16 cellular contexts compared by ENCODE assay signal in the genomic region with DNA sequence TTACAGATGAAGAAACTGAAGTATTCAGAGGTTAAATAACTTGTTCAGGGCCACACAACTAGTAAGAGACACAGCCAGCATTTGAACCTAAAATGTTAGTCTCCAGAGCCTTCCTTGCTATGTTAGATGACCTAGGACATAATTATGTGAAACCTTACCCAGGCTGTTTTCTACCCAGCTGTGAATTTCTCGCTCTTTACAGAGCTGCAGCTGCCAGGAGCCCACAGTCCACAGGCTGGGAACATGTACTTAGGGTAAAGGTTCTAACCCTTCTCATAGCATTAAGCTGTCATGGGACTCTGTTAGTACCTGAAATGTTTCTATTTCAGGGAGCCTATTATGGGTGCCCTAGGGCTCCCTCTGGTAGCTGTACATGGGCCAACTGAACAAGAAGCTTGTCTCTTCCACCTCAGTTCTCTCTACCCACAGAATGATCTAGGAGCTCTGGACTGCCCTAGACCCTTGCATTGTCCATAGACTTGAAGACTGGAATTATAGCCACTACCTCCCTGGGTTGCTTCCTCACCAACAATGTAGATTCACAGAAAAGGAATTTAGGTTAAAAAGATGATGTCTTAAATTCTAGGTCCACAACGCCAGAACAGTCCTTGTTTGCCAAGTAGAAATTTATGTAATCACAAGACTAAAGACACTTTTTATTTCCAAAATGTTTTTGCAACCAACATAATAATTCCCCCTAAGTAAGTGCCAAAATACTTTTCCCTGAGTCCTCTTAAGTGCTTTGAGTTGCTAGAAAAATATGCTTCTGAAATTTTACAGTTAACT.
DNase-seq lines count a peak whose midpoint lies in the region; ATAC-seq, FAIRE-seq and TF ChIP-seq lines count a peak whose summit lies in the region.
"Had no signal": no experiment of that assay in that cellular context is flagged by ENCODE, and none has a peak within 500 bp of the region (broad histone marks: within the 10 kb centered on the region; RNA-seq: fewer than 3 reads in every experiment).

No MANE protein-coding gene starts in this region.

- H3K4me3 ChIP-seq in BJ (ENCODE audit: low read depth, low read length) (no peak overlapping the region), fibroblast of pulmonary artery (replicated peaks; ENCODE audit: low read depth, low read length) (no peak overlapping the region), psoas muscle (no peak overlapping the region)
- H3K4me3 ChIP-seq: pancreas had no signal

- WGBS in psoas muscle, 3 donors, result 39 to 64% (median 40%) methylated on average over 2 of the region's 2 CpGs

- POLR2A ChIA-PET in BJ (lab: Charles Lee), result no interaction called here

- no peak for TF ChIP-seq CTCF in BJ (IDR thresholded peaks at IDR 0.05; ENCODE audit: insufficient read depth, low read depth, low read length)
- TF ChIP-seq CTCF in fibroblast of pulmonary artery (IDR thresholded peaks at IDR 0.05; ENCODE audit: low read length, missing control alignments), result no peak
- TF ChIP-seq CTCF in psoas muscle (IDR thresholded peaks at IDR 0.05), result no peak

- CTCF ChIA-PET in BJ (lab: Yijun Ruan, JAX), result interaction anchor here (0.6 to 1.5 kb wide), 4 partner anchors 17 to 192 kb away, joined by 3 to 4 read pairs (median 4); no protein-coding TSS in a partner anchor

- H3K36me3 ChIP-seq in BJ (ENCODE audit: control insufficient read depth, insufficient read depth, low read length) (no peaks in the 10 kb centered on the region), psoas muscle (ENCODE audit: insufficient read depth in 1 of 2, low read depth in 1 of 2) (no peaks in the 10 kb centered on the region)
- H3K36me3 ChIP-seq: pancreas had no signal

- no peak for FAIRE-seq in H54 (lab: Jason Lieb, UNC)
- FAIRE-seq: HepG2, pancreas had no signal

- H3K4me1 ChIP-seq in psoas muscle, result peaks cover 5% of the 10 kb centered on the region
- H3K4me1 ChIP-seq: pancreas had no signal

- DNase-seq in BJ (ENCODE audit: low read depth) (peak; percentile 62), M059J (ENCODE audit: low read depth) (peak; percentile 30), fibroblast of pulmonary artery (ENCODE audit: low read depth) (peak; percentile 16), psoas muscle (no peak), H54 (ENCODE audit: insufficient read length, low spot score) (no peak), SIG-M5 treated with dmso at 0.1 percent for 504 hours (lab: John Stamatoyannopoulos, UW; ENCODE audit: unreplicated experiment) (no peak), NCI-H2081 treated with DMSO at 0.1 percent for 48 hours (lab: John Stamatoyannopoulos, UW) (no peak)
- DNase-seq in stimulated activated CD4-positive, alpha-beta T cell treated with anti-CD3 and anti-CD28 coated beads, Interleukin-2, amount 100 ng/mL, for 48 hours, result no peak
- DNase-seq: activated B cell treated with CpG ODN at 0.5 μM for 24 hours; activated CD8-positive, alpha-beta memory T cell treated with anti-CD3 and anti-CD28 coated beads, Interleukin-2, amount 50 U/mL, for 4 hours; activated naive CD8-positive, alpha-beta T cell treated with anti-CD3 and anti-CD28 coated beads, Interleukin-2, amount 50 U/mL, for 24 hours; head of caudate nucleus; NCI-H146; pancreas; stimulated activated CD4-positive, alpha-beta T cell treated with anti-CD3 and anti-CD28 coated beads, Interleukin-1b, Interleukin-23, amount 100 ng/mL, for 48 hours had no signal

- intact Hi-C loops in psoas muscle (cut with DNase I), result no loop called here

- no peaks in the 10 kb centered on the region for H3K27me3 ChIP-seq in BJ (ENCODE audit: control insufficient read depth, insufficient read depth, low read length)
- H3K27me3 ChIP-seq in psoas muscle (ENCODE audit: insufficient read depth in 3 of 3, low read length in 2 of 3), result no peaks in the 10 kb centered on the region
- H3K27me3 ChIP-seq: pancreas had no signal

- no peak overlapping the region for H3K27ac ChIP-seq in psoas muscle
- H3K27ac ChIP-seq: pancreas had no signal

- peak in 3 of 4 donors; percentile 36 to 47 (median 44) for ATAC-seq in psoas muscle
- ATAC-seq: activated naive CD8-positive, alpha-beta T cell treated with anti-CD3 and anti-CD28 coated beads, Interleukin-2, amount 50 U/mL, for 24 hours; HepG2 had no signal

- no peak for TF ChIP-seq POLR2A in H54 (IDR thresholded peaks at IDR 0.05; ENCODE audit: low read depth, low read length)

- H3K9me3 ChIP-seq in psoas muscle, result no peaks in the 10 kb centered on the region
- H3K9me3 ChIP-seq: pancreas had no signal

Comparison
In these comparisons a context has a peak if more than half of its experiments do, and no peak if none do; other contexts are left out.
1. DNase-seq: peak in BJ (single experiment), M059J (single experiment) and fibroblast of pulmonary artery (single experiment); none in psoas muscle (0 of 2), stimulated activated CD4-positive, alpha-beta T cell treated with anti-CD3 and anti-CD28 coated beads, Interleukin-2, amount 100 ng/mL, for 48 hours (0 of 2), H54 (single experiment), SIG-M5 treated with dmso at 0.1 percent for 504 hours (single experiment) and NCI-H2081 treated with DMSO at 0.1 percent for 48 hours (single experiment).